In genomic region chr9:20563917-20564316, GRCh38 we compare ENCODE assay signal across 12 cellular contexts.
"Had no signal": no experiment of that assay in that cellular context is flagged by ENCODE, and none has a peak within 500 bp of the region (broad histone marks: within the 10 kb centered on the region; RNA-seq: fewer than 3 reads in every experiment).

No MANE protein-coding gene starts in this region.

- H3K27me3 ChIP-seq: ascending aorta, dorsolateral prefrontal cortex, transverse colon, vagina had no signal

- H3K4me3 Mint-ChIP-seq: endodermal cell; naive B cell; stimulated activated naive B cell treated with anti-CD40 and anti-IgM and Interleukin-4, amounts not matched to agents 10 μg/mL and 1 μg/mL and 100 μg/mL, for 72 hours had no signal

- H3K9me3 Mint-ChIP-seq: endodermal cell; naive B cell; stimulated activated naive B cell treated with anti-CD40 and anti-IgM and Interleukin-4, amounts not matched to agents 10 μg/mL and 1 μg/mL and 100 μg/mL, for 72 hours had no signal

- DNase-seq: activated naive CD4-positive, alpha-beta T cell treated with Interleukin-2 at 50 U/mL for 16 hours; activated T-cell treated with anti-CD3 and anti-CD28 coated beads for 4 hours; dorsolateral prefrontal cortex; endodermal cell; islet precursor cell; naive B cell; stimulated activated CD4-positive, alpha-beta T cell treated with anti-CD3 and anti-CD28 coated beads, Interleukin-4, amount 100 ng/mL, for 1 hour; stimulated activated naive B cell treated with anti-CD40 and anti-IgM and Interleukin-4, amounts not matched to agents 10 μg/mL and 1 μg/mL and 100 μg/mL, for 72 hours; substantia nigra; transverse colon had no signal

- H3K36me3 Mint-ChIP-seq: naive B cell; stimulated activated naive B cell treated with anti-CD40 and anti-IgM and Interleukin-4, amounts not matched to agents 10 μg/mL and 1 μg/mL and 100 μg/mL, for 72 hours had no signal

- H3K36me3 ChIP-seq: ascending aorta, transverse colon, vagina had no signal

- H3K27ac ChIP-seq: ascending aorta, dorsolateral prefrontal cortex, vagina had no signal

- H3K27me3 Mint-ChIP-seq: naive B cell; stimulated activated naive B cell treated with anti-CD40 and anti-IgM and Interleukin-4, amounts not matched to agents 10 μg/mL and 1 μg/mL and 100 μg/mL, for 72 hours had no signal

- ATAC-seq: stimulated activated naive B cell treated with anti-CD40 and anti-IgM and Interleukin-4, amounts not matched to agents 10 μg/mL and 1 μg/mL and 100 μg/mL, for 72 hours had no signal

- H3K4me3 ChIP-seq: ascending aorta, dorsolateral prefrontal cortex, transverse colon, vagina had no signal

- H3K9me3 ChIP-seq: ascending aorta, transverse colon, vagina had no signal

- H3K27ac Mint-ChIP-seq: endodermal cell; naive B cell; stimulated activated naive B cell treated with anti-CD40 and anti-IgM and Interleukin-4, amounts not matched to agents 10 μg/mL and 1 μg/mL and 100 μg/mL, for 72 hours had no signal
